ENCODE assay signal across 21 cellular contexts in the genomic region with DNA sequence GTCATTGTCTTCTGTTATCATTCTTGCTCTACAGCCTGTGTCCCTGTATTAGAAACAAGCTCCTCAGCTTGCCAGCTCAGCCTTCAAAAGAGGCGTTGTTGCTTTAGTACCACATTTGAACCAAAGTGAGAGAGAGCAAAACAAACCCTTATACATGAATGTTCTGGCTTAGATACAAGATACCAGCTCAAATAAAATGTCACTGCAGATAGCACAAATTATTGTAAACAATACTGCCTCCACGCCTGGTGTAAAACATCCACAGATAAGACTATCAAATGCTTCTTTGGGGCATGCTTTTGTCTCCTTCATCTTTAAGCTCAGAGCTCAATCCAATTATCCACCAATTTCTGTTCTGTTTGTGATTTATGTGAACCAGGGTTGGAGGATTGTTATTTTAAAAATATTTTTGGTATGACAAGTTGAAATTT.
DNase-seq lines count a peak whose midpoint lies in the region; ATAC-seq and TF ChIP-seq lines count a peak whose summit lies in the region.
"Had no signal": no experiment of that assay in that cellular context is flagged by ENCODE, and none has a peak within 500 bp of the region (broad histone marks: within the 10 kb centered on the region; RNA-seq: fewer than 3 reads in every experiment).

No MANE protein-coding gene starts in this region.

- ATAC-seq in GM21390 (IDR thresholded peaks at IDR 0.05; ENCODE audit: unreplicated experiment) (no peak), right lobe of liver (no peak), aorta (ENCODE audit: low FRiP score) (no peak)
- ATAC-seq: HepG2, left cardiac atrium had no signal

- H3K36me3 ChIP-seq in right lobe of liver (no peaks in the 10 kb centered on the region), aorta (ENCODE audit: control insufficient read depth in 1 of 2, insufficient read depth in 2 of 2, low read length in 1 of 2) (no peaks in the 10 kb centered on the region)
- H3K36me3 ChIP-seq: breast epithelium, upper lobe of left lung had no signal

- WGBS in right lobe of liver (ENCODE audit: insufficient coverage, low coverage, low lambda C conversion rate, missing lambda C conversion rate), result 65% methylated on average over 2 of the region's 2 CpGs
- 5% methylated on average over 2 of the region's 2 CpGs for WGBS in aorta, 2 donors

- H3K27me3 ChIP-seq in layer of hippocampus (ENCODE audit: control insufficient read depth, insufficient read depth, low read length) (no peaks in the 10 kb centered on the region), right lobe of liver (no peaks in the 10 kb centered on the region), aorta (ENCODE audit: control insufficient read depth in 1 of 2, insufficient read depth in 2 of 2, low read length in 1 of 2) (no peaks in the 10 kb centered on the region)
- H3K27me3 ChIP-seq: breast epithelium, upper lobe of left lung had no signal

- intact Hi-C loops in right lobe of liver (cut with DNase I), result no loop called here
- intact Hi-C loops in aorta (cut with DNase I), result no loop called here

- H3K4me1 ChIP-seq in right lobe of liver (peaks cover 0 to 29% (median 14%) of the 10 kb centered on the region in 4 donors), aorta (ENCODE audit: control insufficient read depth in 1 of 2, insufficient read depth in 2 of 2, low read length in 2 of 2) (peaks cover 3 to 9% of the 10 kb centered on the region in 2 donors)
- H3K4me1 ChIP-seq: breast epithelium had no signal

- H3K4me3 ChIP-seq in right lobe of liver (no peak overlapping the region), aorta (ENCODE audit: low read length in 2 of 2) (no peak overlapping the region)
- H3K4me3 ChIP-seq: breast epithelium, upper lobe of left lung had no signal

- no peak for TF ChIP-seq CTCF in right lobe of liver (IDR thresholded peaks at IDR 0.05)

- DNase-seq in SK-N-DZ (ENCODE audit: low spot score), result peak; percentile 76
- DNase-seq in caudate nucleus (lab: John Stamatoyannopoulos, UW), result peak in 43 of 61 donors; percentile 5 to 85 (median 37)
- peak; percentile 93 for DNase-seq in putamen (ENCODE audit: low spot score)
- DNase-seq in DMS53 treated with DMSO at 0.1 percent for 48 hours (lab: John Stamatoyannopoulos, UW; ENCODE audit: unreplicated experiment), result no peak
- no peak for DNase-seq in right lobe of liver
- no peak for DNase-seq in aorta
- DNase-seq: activated CD4-positive, alpha-beta T cell treated with anti-CD3 and anti-CD28 coated beads for 48 hours; CD8-positive, alpha-beta memory T cell; dermis blood vessel endothelial cell; left cardiac atrium; NCI-H1105 treated with DMSO at 0.1 percent for 48 hours; NCI-H2107; NCI-H524; stimulated activated CD4-positive, alpha-beta T cell treated with anti-CD3 and anti-CD28 coated beads, Interleukin-4, amount 100 ng/mL, for 1 hour; SW 1271; upper lobe of left lung had no signal

- no peak for TF ChIP-seq POLR2A in right lobe of liver (IDR thresholded peaks at IDR 0.05)

- H3K27ac ChIP-seq in caudate nucleus (ENCODE audit: low read depth, low read length) (peak overlapping the region; percentile 96), layer of hippocampus (ENCODE audit: low read depth, low read length) (peak overlapping the region; percentile 91), right lobe of liver (no peak overlapping the region), aorta (ENCODE audit: low read depth in 1 of 2, low read length in 2 of 2) (no peak overlapping the region)
- H3K27ac ChIP-seq: breast epithelium, RWPE1, upper lobe of left lung had no signal

- no peaks in the 10 kb centered on the region for H3K9me3 ChIP-seq in right lobe of liver
- H3K9me3 ChIP-seq in aorta (ENCODE audit: control insufficient read depth, low read length), result no peaks in the 10 kb centered on the region
- H3K9me3 ChIP-seq: breast epithelium, upper lobe of left lung had no signal

Comparison
In these comparisons a context has a peak if more than half of its experiments do, and no peak if none do; other contexts are left out.
1. DNase-seq: peak in SK-N-DZ (single experiment), caudate nucleus (43 of 61) and putamen (single experiment); none in DMS53 treated with DMSO at 0.1 percent for 48 hours (single experiment), right lobe of liver (0 of 3) and aorta (0 of 2).
2. H3K27ac ChIP-seq: peak in caudate nucleus (single experiment) and layer of hippocampus (single experiment); none in right lobe of liver (0 of 3) and aorta (0 of 2).